Comparison of ENCODE assay signal across 9 cellular contexts in genomic region chr11:71796781-71797180, GRCh38. TPM values are rescaled to one million over a fixed set of nuclear protein-coding genes. Genes with fewer than 3 reads are reported as not detected.
"Had no signal": no experiment of that assay in that cellular context is flagged by ENCODE, and none has a peak within 500 bp of the region (broad histone marks: within the 10 kb centered on the region; RNA-seq: fewer than 3 reads in every experiment).

No MANE protein-coding gene starts in this region.

RNA-seq across cellular contexts. Expression of gene DEFB108B, which starts 36.2 kb away (rescaled TPM):
- total RNA-seq: K562, M059J, NCI-H460, OCI-LY7, PC-9, Right ventricle myocardium inferior, RPMI7951, SJCRH30, SK-MEL-5 had no signal
- polyA plus RNA-seq: K562 had no signal
